In the genomic region with DNA sequence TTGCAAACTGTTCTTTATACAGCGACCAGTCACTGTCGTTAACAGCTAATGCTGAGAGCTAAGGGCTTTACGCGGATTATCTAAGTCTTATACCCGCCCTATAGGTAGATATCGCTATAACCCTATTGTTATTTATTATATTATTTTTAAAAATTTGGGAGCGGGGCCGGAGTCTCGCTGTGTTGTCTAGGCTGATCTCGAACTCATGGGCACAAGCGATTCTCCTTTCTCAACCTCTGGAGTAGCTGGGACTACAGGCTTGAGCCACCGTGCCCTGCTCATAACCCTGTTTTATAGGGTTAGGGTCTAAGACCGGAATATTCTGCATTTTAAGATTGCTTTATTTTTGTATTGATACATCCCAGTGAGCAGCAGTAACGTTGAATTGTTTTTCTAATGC, we compare ENCODE assay signal across 1 cellular context.
TF ChIP-seq lines count a peak whose summit lies in the region.

No MANE protein-coding gene starts in this region.

TF ChIP-seq in GM12878, 131 proteins besides CTCF, POLR2A, EP300 and RAD21:
- TF ChIP-seq SMARCA5 (IDR thresholded peaks at IDR 0.05) = no peak
- TF ChIP-seq KLF5 (IDR thresholded peaks at IDR 0.05; ENCODE audit: partially characterized antibody) = no peak
TF ChIP-seq in GM12878: peak in this region for 0.
